18 cellular contexts compared by ENCODE assay signal in genomic region chr7:129126314-129126713, GRCh38. TPM values are rescaled to one million over a fixed set of nuclear protein-coding genes. Genes with fewer than 3 reads are reported as not detected.
DNase-seq lines count a peak whose midpoint lies in the region; ATAC-seq and TF ChIP-seq lines count a peak whose summit lies in the region.
"Had no signal": no experiment of that assay in that cellular context is flagged by ENCODE, and none has a peak within 500 bp of the region (broad histone marks: within the 10 kb centered on the region; RNA-seq: fewer than 3 reads in every experiment).

No MANE protein-coding gene starts in this region.

- no peaks in the 10 kb centered on the region for H3K4me1 Mint-ChIP-seq in WTC11
- peaks cover 21 to 43% of the 10 kb centered on the region in 2 donors for H3K4me1 Mint-ChIP-seq in stimulated activated naive B cell treated with anti-CD40 and anti-IgM and Interleukin-4, amounts not matched to agents 10 μg/mL and 1 μg/mL and 100 μg/mL, for 72 hours

- H3K27me3 ChIP-seq in left ventricle myocardium inferior (ENCODE audit: low read depth) (peaks cover 38% of the 10 kb centered on the region), body of pancreas (no peaks in the 10 kb centered on the region)

- intact Hi-C loops in left ventricle myocardium inferior (cut with micrococcal nuclease), result no loop called here
- intact Hi-C loops in body of pancreas (cut with DNase I), result no loop called here

- ATAC-seq in WTC11 (peak; percentile 98), body of pancreas (no peak)
- no peak for ATAC-seq in stimulated activated naive B cell treated with anti-CD40 and anti-IgM and Interleukin-4, amounts not matched to agents 10 μg/mL and 1 μg/mL and 100 μg/mL, for 72 hours (replicated peaks)
- ATAC-seq: A549 had no signal

- no peak overlapping the region for H3K4me3 Mint-ChIP-seq in WTC11
- H3K4me3 Mint-ChIP-seq in stimulated activated naive B cell treated with anti-CD40 and anti-IgM and Interleukin-4, amounts not matched to agents 10 μg/mL and 1 μg/mL and 100 μg/mL, for 72 hours, result no peak overlapping the region
- H3K4me3 Mint-ChIP-seq: CD4-positive, alpha-beta T cell had no signal

- no peaks in the 10 kb centered on the region for H3K4me1 ChIP-seq in left ventricle myocardium inferior
- no peaks in the 10 kb centered on the region for H3K4me1 ChIP-seq in body of pancreas
- H3K4me1 ChIP-seq: A549 had no signal

- 38 to 52% methylated on average over 34 to 49 of the region's 50 CpGs for WGBS in body of pancreas, 2 donors

- no peak overlapping the region for H3K27ac Mint-ChIP-seq in WTC11
- H3K27ac Mint-ChIP-seq in stimulated activated naive B cell treated with anti-CD40 and anti-IgM and Interleukin-4, amounts not matched to agents 10 μg/mL and 1 μg/mL and 100 μg/mL, for 72 hours, result peak overlapping the region; percentile 37
- H3K27ac Mint-ChIP-seq: CD4-positive, alpha-beta T cell had no signal

- H3K27me3 Mint-ChIP-seq in WTC11 (ENCODE audit: low read depth), result peaks cover 19% of the 10 kb centered on the region
- no peaks in the 10 kb centered on the region for H3K27me3 Mint-ChIP-seq in stimulated activated naive B cell treated with anti-CD40 and anti-IgM and Interleukin-4, amounts not matched to agents 10 μg/mL and 1 μg/mL and 100 μg/mL, for 72 hours
- H3K27me3 Mint-ChIP-seq: CD4-positive, alpha-beta T cell had no signal

- H3K27ac ChIP-seq in left ventricle myocardium inferior (replicated peaks) (no peak overlapping the region), body of pancreas (no peak overlapping the region)
- H3K27ac ChIP-seq: 22Rv1, A549, C4-2B, GM23248 had no signal

- CTCF ChIA-PET in WTC11 (lab: Charles Lee), result interaction anchor here (1.4 to 3.1 kb wide), 3 partner anchors 17 to 38 kb away, joined by 3 to 12 read pairs (median 11); no protein-coding TSS in a partner anchor

- peaks cover 9% of the 10 kb centered on the region for H3K36me3 Mint-ChIP-seq in WTC11
- peaks cover 4 to 10% of the 10 kb centered on the region in 2 donors for H3K36me3 Mint-ChIP-seq in stimulated activated naive B cell treated with anti-CD40 and anti-IgM and Interleukin-4, amounts not matched to agents 10 μg/mL and 1 μg/mL and 100 μg/mL, for 72 hours

- H3K9me3 Mint-ChIP-seq in WTC11, result peaks cover 12% of the 10 kb centered on the region
- peaks cover 3 to 7% of the 10 kb centered on the region in 2 donors for H3K9me3 Mint-ChIP-seq in stimulated activated naive B cell treated with anti-CD40 and anti-IgM and Interleukin-4, amounts not matched to agents 10 μg/mL and 1 μg/mL and 100 μg/mL, for 72 hours

- no peak for TF ChIP-seq POLR2A in body of pancreas (IDR thresholded peaks at IDR 0.05)

- H3K9me3 ChIP-seq in left ventricle myocardium inferior (replicated peaks) (peaks cover 5% of the 10 kb centered on the region), body of pancreas (no peaks in the 10 kb centered on the region)
- H3K9me3 ChIP-seq: A549 had no signal

- no peak overlapping the region for H3K4me3 ChIP-seq in left ventricle myocardium inferior
- H3K4me3 ChIP-seq in body of pancreas, result no peak overlapping the region
- H3K4me3 ChIP-seq: A549, GM23248 had no signal

- DNase-seq in ELF-1 (ENCODE audit: low read depth, low spot score), result peak; percentile 51
- DNase-seq in WTC11 (ENCODE audit: low spot score), result peak; percentile 63
- DNase-seq in iPS-NIHi11 (ENCODE audit: low spot score), result peak; percentile 54
- no peak for DNase-seq in stimulated activated naive B cell treated with anti-CD40 and anti-IgM and Interleukin-4, amounts not matched to agents 10 μg/mL and 1 μg/mL and 100 μg/mL, for 72 hours
- DNase-seq in left ventricle myocardium inferior, result no peak
- no peak for DNase-seq in mesenteric fat pad (ENCODE audit: low spot score)
- no peak for DNase-seq in body of pancreas
- DNase-seq: AML-193; CD4-positive, alpha-beta T cell; DMS153; DMS79; GF-D8; GM23248; H7; IMR-90 had no signal

- H3K36me3 ChIP-seq in left ventricle myocardium inferior, result no peaks in the 10 kb centered on the region
- no peaks in the 10 kb centered on the region for H3K36me3 ChIP-seq in body of pancreas (replicated peaks in 1 of 2; ENCODE audit: insufficient read depth in 1 of 2, low read depth in 2 of 2)

- POLR2A ChIA-PET in WTC11 (lab: Charles Lee), result interaction anchor here (1.0 kb wide), 1 partner anchor 42 kb away, joined by 3 read pairs; no protein-coding TSS in a partner anchor

- TF ChIP-seq CTCF in WTC11 (IDR thresholded peaks at IDR 0.05), result no peak
- no peak for TF ChIP-seq CTCF in left ventricle myocardium inferior (IDR thresholded peaks at IDR 0.05; ENCODE audit: borderline replicate concordance)
- TF ChIP-seq CTCF in body of pancreas (IDR thresholded peaks at IDR 0.05), result no peak

TF ChIP-seq in WTC11, 78 proteins besides CTCF, POLR2A, EP300 and RAD21:
- no peak for TF ChIP-seq STAT6 (CRISPR knock-in tag; conservative IDR thresholded peaks at IDR 0.05; ENCODE audit: low read depth)
- no peak for TF ChIP-seq ZNF425 (CRISPR knock-in tag; conservative IDR thresholded peaks at IDR 0.05)
- no peak for TF ChIP-seq ZBTB21 (CRISPR knock-in tag; IDR thresholded peaks at IDR 0.05; ENCODE audit: borderline replicate concordance)
- TF ChIP-seq HMGA2 (CRISPR knock-in tag; IDR thresholded peaks at IDR 0.05), result no peak
- no peak for TF ChIP-seq MYBL2 (CRISPR knock-in tag; IDR thresholded peaks at IDR 0.05)
- no peak for TF ChIP-seq NR2C2 (CRISPR knock-in tag; IDR thresholded peaks at IDR 0.05)
- TF ChIP-seq USF2 (CRISPR knock-in tag; IDR thresholded peaks at IDR 0.05), result no peak
- no peak for TF ChIP-seq FOXP4 (CRISPR knock-in tag; IDR thresholded peaks at IDR 0.05)

RNA-seq across cellular contexts. Expression of gene TSPAN33, which starts 18.2 kb away (rescaled TPM):
- total RNA-seq in WTC11 (2021) (30.0 to 42.9 TPM (median 39.8 TPM) in 3 replicates), left ventricle myocardium inferior (9.7 TPM), mesenteric fat pad (9.7 TPM), body of pancreas (10 to 100 TPM; 12.5 to 17.1 TPM)

Comparison
In these comparisons a context has a peak if more than half of its experiments do, and no peak if none do; other contexts are left out.
1. DNase-seq: peak in ELF-1 (single experiment), WTC11 (single experiment) and iPS-NIHi11 (single experiment); none in stimulated activated naive B cell treated with anti-CD40 and anti-IgM and Interleukin-4, amounts not matched to agents 10 μg/mL and 1 μg/mL and 100 μg/mL, for 72 hours (single experiment), left ventricle myocardium inferior (single experiment), mesenteric fat pad (single experiment) and body of pancreas (0 of 4).